In the genomic region with DNA sequence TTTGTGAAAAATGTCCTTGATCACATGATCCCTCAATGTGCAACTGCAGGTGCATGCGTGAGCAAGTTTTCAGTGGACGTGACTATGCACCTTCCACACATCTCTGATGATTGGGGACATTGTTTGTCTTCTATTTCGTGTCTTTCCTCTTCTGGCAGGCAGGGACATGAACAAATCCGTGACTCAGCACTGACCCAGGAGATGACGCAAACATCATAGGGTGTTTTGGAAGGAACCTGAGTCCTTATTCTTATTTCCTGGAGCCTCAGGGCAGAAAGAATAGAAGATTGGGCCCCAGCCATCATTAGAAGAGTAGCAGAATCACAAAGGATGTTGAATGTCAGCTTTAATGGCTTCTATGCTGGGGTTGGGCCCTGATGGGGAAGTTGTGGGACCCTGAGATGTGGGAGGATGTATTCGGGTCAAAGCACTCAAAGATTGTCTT, we compare ENCODE assay signal across 1 cellular context.
TF ChIP-seq lines count a peak whose summit lies in the region.

No MANE protein-coding gene starts in this region.

TF ChIP-seq in K562, 482 proteins besides CTCF, POLR2A, EP300 and RAD21 (continued from another document and continues in another):
- TF ChIP-seq, protein P1, sequence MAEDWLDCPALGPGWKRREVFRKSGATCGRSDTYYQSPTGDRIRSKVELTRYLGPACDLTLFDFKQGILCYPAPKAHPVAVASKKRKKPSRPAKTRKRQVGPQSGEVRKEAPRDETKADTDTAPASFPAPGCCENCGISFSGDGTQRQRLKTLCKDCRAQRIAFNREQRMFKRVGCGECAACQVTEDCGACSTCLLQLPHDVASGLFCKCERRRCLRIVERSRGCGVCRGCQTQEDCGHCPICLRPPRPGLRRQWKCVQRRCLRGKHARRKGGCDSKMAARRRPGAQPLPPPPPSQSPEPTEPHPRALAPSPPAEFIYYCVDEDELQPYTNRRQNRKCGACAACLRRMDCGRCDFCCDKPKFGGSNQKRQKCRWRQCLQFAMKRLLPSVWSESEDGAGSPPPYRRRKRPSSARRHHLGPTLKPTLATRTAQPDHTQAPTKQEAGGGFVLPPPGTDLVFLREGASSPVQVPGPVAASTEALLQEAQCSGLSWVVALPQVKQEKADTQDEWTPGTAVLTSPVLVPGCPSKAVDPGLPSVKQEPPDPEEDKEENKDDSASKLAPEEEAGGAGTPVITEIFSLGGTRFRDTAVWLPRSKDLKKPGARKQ (CRISPR knock-in tag; IDR thresholded peaks at IDR 0.05), result no peak
- TF ChIP-seq, protein P2, sequence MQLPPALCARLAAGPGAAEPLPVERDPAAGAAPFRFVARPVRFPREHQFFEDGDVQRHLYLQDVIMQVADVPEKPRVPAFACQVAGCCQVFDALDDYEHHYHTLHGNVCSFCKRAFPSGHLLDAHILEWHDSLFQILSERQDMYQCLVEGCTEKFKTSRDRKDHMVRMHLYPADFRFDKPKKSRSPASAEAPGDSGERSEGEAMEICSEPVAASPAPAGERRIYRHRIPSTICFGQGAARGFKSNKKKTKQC (CRISPR knock-in tag; IDR thresholded peaks at IDR 0.05), result no peak
- peak; percentile 42; the same call in 1 of the 2 replicates for TF ChIP-seq RAD51 (IDR thresholded peaks at IDR 0.05; ENCODE audit: borderline replicate concordance, low read depth)
- TF ChIP-seq TAF7 (tag; IDR thresholded peaks at IDR 0.05), result no peak
- TF ChIP-seq SMARCB1 (IDR thresholded peaks at IDR 0.05; ENCODE audit: insufficient read length, low read depth), result no peak
- TF ChIP-seq ZSCAN29 (IDR thresholded peaks at IDR 0.05), result no peak
- TF ChIP-seq HCFC1 (IDR thresholded peaks at IDR 0.05; ENCODE audit: low read depth, low read length), result no peak
- TF ChIP-seq, protein P3, sequence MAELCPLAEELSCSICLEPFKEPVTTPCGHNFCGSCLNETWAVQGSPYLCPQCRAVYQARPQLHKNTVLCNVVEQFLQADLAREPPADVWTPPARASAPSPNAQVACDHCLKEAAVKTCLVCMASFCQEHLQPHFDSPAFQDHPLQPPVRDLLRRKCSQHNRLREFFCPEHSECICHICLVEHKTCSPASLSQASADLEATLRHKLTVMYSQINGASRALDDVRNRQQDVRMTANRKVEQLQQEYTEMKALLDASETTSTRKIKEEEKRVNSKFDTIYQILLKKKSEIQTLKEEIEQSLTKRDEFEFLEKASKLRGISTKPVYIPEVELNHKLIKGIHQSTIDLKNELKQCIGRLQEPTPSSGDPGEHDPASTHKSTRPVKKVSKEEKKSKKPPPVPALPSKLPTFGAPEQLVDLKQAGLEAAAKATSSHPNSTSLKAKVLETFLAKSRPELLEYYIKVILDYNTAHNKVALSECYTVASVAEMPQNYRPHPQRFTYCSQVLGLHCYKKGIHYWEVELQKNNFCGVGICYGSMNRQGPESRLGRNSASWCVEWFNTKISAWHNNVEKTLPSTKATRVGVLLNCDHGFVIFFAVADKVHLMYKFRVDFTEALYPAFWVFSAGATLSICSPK (IDR thresholded peaks at IDR 0.05; ENCODE audit: borderline replicate concordance), result no peak
- TF ChIP-seq, protein P4, sequence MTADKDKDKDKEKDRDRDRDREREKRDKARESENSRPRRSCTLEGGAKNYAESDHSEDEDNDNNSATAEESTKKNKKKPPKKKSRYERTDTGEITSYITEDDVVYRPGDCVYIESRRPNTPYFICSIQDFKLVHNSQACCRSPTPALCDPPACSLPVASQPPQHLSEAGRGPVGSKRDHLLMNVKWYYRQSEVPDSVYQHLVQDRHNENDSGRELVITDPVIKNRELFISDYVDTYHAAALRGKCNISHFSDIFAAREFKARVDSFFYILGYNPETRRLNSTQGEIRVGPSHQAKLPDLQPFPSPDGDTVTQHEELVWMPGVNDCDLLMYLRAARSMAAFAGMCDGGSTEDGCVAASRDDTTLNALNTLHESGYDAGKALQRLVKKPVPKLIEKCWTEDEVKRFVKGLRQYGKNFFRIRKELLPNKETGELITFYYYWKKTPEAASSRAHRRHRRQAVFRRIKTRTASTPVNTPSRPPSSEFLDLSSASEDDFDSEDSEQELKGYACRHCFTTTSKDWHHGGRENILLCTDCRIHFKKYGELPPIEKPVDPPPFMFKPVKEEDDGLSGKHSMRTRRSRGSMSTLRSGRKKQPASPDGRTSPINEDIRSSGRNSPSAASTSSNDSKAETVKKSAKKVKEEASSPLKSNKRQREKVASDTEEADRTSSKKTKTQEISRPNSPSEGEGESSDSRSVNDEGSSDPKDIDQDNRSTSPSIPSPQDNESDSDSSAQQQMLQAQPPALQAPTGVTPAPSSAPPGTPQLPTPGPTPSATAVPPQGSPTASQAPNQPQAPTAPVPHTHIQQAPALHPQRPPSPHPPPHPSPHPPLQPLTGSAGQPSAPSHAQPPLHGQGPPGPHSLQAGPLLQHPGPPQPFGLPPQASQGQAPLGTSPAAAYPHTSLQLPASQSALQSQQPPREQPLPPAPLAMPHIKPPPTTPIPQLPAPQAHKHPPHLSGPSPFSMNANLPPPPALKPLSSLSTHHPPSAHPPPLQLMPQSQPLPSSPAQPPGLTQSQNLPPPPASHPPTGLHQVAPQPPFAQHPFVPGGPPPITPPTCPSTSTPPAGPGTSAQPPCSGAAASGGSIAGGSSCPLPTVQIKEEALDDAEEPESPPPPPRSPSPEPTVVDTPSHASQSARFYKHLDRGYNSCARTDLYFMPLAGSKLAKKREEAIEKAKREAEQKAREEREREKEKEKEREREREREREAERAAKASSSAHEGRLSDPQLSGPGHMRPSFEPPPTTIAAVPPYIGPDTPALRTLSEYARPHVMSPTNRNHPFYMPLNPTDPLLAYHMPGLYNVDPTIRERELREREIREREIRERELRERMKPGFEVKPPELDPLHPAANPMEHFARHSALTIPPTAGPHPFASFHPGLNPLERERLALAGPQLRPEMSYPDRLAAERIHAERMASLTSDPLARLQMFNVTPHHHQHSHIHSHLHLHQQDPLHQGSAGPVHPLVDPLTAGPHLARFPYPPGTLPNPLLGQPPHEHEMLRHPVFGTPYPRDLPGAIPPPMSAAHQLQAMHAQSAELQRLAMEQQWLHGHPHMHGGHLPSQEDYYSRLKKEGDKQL (CRISPR knock-in tag; IDR thresholded peaks at IDR 0.05; ENCODE audit: borderline replicate concordance), result no peak
- no peak for TF ChIP-seq NR2C2 (CRISPR knock-in tag; IDR thresholded peaks at IDR 0.05)
- TF ChIP-seq NR2C2 (tag; IDR thresholded peaks at IDR 0.05), result peak; percentile 38; the same call in 1 of the 2 replicates
- TF ChIP-seq, protein P5, sequence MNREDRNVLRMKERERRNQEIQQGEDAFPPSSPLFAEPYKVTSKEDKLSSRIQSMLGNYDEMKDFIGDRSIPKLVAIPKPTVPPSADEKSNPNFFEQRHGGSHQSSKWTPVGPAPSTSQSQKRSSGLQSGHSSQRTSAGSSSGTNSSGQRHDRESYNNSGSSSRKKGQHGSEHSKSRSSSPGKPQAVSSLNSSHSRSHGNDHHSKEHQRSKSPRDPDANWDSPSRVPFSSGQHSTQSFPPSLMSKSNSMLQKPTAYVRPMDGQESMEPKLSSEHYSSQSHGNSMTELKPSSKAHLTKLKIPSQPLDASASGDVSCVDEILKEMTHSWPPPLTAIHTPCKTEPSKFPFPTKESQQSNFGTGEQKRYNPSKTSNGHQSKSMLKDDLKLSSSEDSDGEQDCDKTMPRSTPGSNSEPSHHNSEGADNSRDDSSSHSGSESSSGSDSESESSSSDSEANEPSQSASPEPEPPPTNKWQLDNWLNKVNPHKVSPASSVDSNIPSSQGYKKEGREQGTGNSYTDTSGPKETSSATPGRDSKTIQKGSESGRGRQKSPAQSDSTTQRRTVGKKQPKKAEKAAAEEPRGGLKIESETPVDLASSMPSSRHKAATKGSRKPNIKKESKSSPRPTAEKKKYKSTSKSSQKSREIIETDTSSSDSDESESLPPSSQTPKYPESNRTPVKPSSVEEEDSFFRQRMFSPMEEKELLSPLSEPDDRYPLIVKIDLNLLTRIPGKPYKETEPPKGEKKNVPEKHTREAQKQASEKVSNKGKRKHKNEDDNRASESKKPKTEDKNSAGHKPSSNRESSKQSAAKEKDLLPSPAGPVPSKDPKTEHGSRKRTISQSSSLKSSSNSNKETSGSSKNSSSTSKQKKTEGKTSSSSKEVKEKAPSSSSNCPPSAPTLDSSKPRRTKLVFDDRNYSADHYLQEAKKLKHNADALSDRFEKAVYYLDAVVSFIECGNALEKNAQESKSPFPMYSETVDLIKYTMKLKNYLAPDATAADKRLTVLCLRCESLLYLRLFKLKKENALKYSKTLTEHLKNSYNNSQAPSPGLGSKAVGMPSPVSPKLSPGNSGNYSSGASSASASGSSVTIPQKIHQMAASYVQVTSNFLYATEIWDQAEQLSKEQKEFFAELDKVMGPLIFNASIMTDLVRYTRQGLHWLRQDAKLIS (CRISPR knock-in tag; IDR thresholded peaks at IDR 0.05), result no peak
- TF ChIP-seq ATF7 (IDR thresholded peaks at IDR 0.05), result peak; percentile 50; the same call in 1 of the 2 replicates
- TF ChIP-seq, protein P6, sequence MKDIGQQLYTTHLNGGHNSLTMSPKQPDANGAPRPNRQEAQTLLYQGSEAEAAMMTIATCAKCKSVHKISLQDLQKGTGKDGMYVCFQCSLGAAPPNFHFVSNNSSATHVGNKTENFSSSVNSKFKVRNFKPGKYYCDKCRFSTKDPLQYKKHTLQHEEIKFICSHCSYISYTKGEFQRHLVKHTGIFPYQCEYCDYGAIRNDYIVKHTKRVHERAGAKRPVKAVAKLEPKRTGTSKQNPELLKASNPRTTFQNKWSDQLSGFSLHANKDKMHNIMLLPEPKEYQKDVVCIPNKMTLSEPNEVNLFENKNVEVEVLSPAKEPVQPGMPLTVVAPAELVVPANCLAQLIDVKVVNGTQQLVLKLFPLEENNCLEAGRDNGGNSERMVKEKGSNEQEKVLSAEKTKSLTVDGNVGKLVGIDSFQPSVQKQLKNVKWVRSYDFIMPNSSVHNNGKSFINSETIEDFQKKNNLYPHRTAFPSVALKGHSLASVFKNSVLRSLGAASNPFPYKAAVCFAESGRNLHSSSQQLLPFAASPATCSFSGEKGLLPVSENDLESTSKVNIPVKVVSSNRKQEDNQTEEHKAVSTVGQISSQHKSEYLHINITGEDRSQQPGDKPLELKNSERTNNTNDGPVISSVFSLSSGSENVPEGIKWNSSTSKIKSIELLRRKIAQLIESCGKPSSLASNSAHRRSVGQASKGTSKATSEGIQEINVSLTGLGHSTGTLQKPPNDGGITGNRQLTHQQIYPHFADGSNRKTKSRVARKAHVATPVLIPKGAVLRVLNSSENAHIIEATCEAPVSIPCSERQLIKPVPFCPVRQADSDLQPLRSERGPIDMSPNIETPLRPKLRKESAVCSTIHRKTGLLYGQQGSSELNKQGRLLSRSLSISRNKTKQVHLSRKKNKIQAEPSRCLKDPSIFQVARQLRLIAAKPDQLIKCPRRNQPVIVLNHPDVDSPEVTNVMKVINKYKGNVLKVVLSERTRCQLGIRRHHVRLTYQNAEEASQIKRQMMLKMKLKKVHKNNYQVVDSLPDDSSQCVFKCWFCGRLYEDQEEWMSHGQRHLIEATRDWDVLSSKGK (CRISPR knock-in tag; IDR thresholded peaks at IDR 0.05), result no peak
- TF ChIP-seq CEBPG (CRISPR knock-in tag; IDR thresholded peaks at IDR 0.05), result no peak
- TF ChIP-seq CEBPG (tag; conservative IDR thresholded peaks at IDR 0.05 in 1 of 2, IDR thresholded peaks at IDR 0.05 in 1 of 2), result peak; percentile 36 to 76; a peak in 2 of 4 replicates
- TF ChIP-seq MAFG (tag; conservative IDR thresholded peaks at IDR 0.05), result peak; percentile 74
- TF ChIP-seq EGR1 (conservative IDR thresholded peaks at IDR 0.05), result no peak
- peak; percentile 60 to 67 for TF ChIP-seq NRF1 (conservative IDR thresholded peaks at IDR 0.05 in 1 of 2, IDR thresholded peaks at IDR 0.05 in 1 of 2)
- TF ChIP-seq CEBPB (tag; IDR thresholded peaks at IDR 0.05), result peak; percentile 46
- no peak for TF ChIP-seq ATF1 (CRISPR knock-in tag; IDR thresholded peaks at IDR 0.05)
- peak; percentile 51 for TF ChIP-seq ATF1 (tag; IDR thresholded peaks at IDR 0.05)
- no peak for TF ChIP-seq TEAD2 (tag; IDR thresholded peaks at IDR 0.05)
- TF ChIP-seq, protein P7, sequence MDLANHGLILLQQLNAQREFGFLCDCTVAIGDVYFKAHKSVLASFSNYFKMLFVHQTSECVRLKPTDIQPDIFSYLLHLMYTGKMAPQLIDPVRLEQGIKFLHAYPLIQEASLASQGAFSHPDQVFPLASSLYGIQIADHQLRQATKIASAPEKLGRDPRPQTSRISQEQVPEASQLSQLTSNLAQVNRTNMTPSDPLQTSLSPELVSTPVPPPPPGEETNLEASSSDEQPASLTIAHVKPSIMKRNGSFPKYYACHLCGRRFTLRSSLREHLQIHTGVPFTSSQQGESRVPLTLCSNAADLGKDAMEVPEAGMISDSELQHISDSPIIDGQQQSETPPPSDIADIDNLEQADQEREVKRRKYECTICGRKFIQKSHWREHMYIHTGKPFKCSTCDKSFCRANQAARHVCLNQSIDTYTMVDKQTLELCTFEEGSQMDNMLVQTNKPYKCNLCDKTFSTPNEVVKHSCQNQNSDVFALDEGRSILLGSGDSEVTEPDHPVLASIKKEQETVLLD (IDR thresholded peaks at IDR 0.05), result no peak
- TF ChIP-seq MTF1 (CRISPR knock-in tag; IDR thresholded peaks at IDR 0.05; ENCODE audit: borderline replicate concordance), result no peak
- TF ChIP-seq ZNF316 (IDR thresholded peaks at IDR 0.05), result peak; percentile 78; the same call in 1 of the 2 replicates
- no peak for TF ChIP-seq ZFP1 (CRISPR knock-in tag; IDR thresholded peaks at IDR 0.05)
- no peak for TF ChIP-seq MYNN (IDR thresholded peaks at IDR 0.05)
- TF ChIP-seq MYNN (CRISPR knock-in tag; IDR thresholded peaks at IDR 0.05), result no peak
- TF ChIP-seq NFE2 (IDR thresholded peaks at IDR 0.05; ENCODE audit: low read depth), result peak; percentile 65
- TF ChIP-seq, protein P8, sequence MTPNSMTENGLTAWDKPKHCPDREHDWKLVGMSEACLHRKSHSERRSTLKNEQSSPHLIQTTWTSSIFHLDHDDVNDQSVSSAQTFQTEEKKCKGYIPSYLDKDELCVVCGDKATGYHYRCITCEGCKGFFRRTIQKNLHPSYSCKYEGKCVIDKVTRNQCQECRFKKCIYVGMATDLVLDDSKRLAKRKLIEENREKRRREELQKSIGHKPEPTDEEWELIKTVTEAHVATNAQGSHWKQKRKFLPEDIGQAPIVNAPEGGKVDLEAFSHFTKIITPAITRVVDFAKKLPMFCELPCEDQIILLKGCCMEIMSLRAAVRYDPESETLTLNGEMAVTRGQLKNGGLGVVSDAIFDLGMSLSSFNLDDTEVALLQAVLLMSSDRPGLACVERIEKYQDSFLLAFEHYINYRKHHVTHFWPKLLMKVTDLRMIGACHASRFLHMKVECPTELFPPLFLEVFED (CRISPR knock-in tag; conservative IDR thresholded peaks at IDR 0.05), result no peak
- no peak for TF ChIP-seq ESRRA (IDR thresholded peaks at IDR 0.05; ENCODE audit: borderline replicate concordance, low read depth)
- TF ChIP-seq, protein P9, sequence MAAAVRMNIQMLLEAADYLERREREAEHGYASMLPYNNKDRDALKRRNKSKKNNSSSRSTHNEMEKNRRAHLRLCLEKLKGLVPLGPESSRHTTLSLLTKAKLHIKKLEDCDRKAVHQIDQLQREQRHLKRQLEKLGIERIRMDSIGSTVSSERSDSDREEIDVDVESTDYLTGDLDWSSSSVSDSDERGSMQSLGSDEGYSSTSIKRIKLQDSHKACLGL (CRISPR knock-in tag; IDR thresholded peaks at IDR 0.05; ENCODE audit: borderline replicate concordance, poor library complexity, severe bottlenecking), result no peak
- TF ChIP-seq EWSR1 (IDR thresholded peaks at IDR 0.05; ENCODE audit: borderline replicate concordance, low read depth, partially characterized antibody), result no peak
- TF ChIP-seq TOE1 (IDR thresholded peaks at IDR 0.05; ENCODE audit: borderline replicate concordance), result peak; percentile 68; the same call in 1 of the 2 replicates
- TF ChIP-seq TOE1 (CRISPR knock-in tag; IDR thresholded peaks at IDR 0.05; ENCODE audit: borderline replicate concordance, low read depth), result no peak
